Comparison of ENCODE assay signal across 10 cellular contexts in genomic region chr12:11863988-11864387, GRCh38.
DNase-seq lines count a peak whose midpoint lies in the region; ATAC-seq, FAIRE-seq and TF ChIP-seq lines count a peak whose summit lies in the region.
"Had no signal": no experiment of that assay in that cellular context is flagged by ENCODE, and none has a peak within 500 bp of the region (broad histone marks: within the 10 kb centered on the region; RNA-seq: fewer than 3 reads in every experiment).

No MANE protein-coding gene starts in this region.

- no peaks in the 10 kb centered on the region for H3K27me3 ChIP-seq in tibial nerve

- H3K9me3 ChIP-seq in tibial nerve = peaks cover 0 to 10% (median 4%) of the 10 kb centered on the region in 4 donors

- H3K9me3 Mint-ChIP-seq in activated CD4-positive, alpha-beta memory T cell treated with anti-CD3 and anti-CD28 coated beads for 36 hours = peaks cover 23% of the 10 kb centered on the region
- peaks cover 18% of the 10 kb centered on the region for H3K9me3 Mint-ChIP-seq in activated CD4-positive, alpha-beta memory T cell treated with anti-CD3 and anti-CD28 coated beads, Interleukin-2, amount 10 ng/mL, durations not matched to agents 7 days and 5 days
- H3K9me3 Mint-ChIP-seq in nephron = peaks cover 24% of the 10 kb centered on the region

- peaks cover 76% of the 10 kb centered on the region for H3K36me3 Mint-ChIP-seq in activated CD4-positive, alpha-beta memory T cell treated with anti-CD3 and anti-CD28 coated beads for 36 hours
- peaks cover 80% of the 10 kb centered on the region for H3K36me3 Mint-ChIP-seq in activated CD4-positive, alpha-beta memory T cell treated with anti-CD3 and anti-CD28 coated beads, Interleukin-2, amount 10 ng/mL, durations not matched to agents 7 days and 5 days (ENCODE audit: low read depth)
- peaks cover 52% of the 10 kb centered on the region for H3K36me3 Mint-ChIP-seq in nephron (ENCODE audit: low read depth)

- H3K4me3 Mint-ChIP-seq in activated CD4-positive, alpha-beta memory T cell treated with anti-CD3 and anti-CD28 coated beads for 36 hours = no peak overlapping the region
- no peak overlapping the region for H3K4me3 Mint-ChIP-seq in activated CD4-positive, alpha-beta memory T cell treated with anti-CD3 and anti-CD28 coated beads, Interleukin-2, amount 10 ng/mL, durations not matched to agents 7 days and 5 days
- H3K4me3 Mint-ChIP-seq in nephron = no peak overlapping the region

- no peak for TF ChIP-seq POLR2A in tibial nerve (IDR thresholded peaks at IDR 0.05)
- no peak for TF ChIP-seq POLR2A in GM12892 (IDR thresholded peaks at IDR 0.05; ENCODE audit: low read depth, low read length)

- POLR2A ChIA-PET in activated CD4-positive, alpha-beta memory T cell treated with anti-CD3 and anti-CD28 coated beads for 36 hours (lab: Charles Lee) = no interaction called here
- POLR2A ChIA-PET in activated CD4-positive, alpha-beta memory T cell treated with anti-CD3 and anti-CD28 coated beads, Interleukin-2, amount 10 ng/mL, durations not matched to agents 7 days and 5 days (lab: Charles Lee) = no interaction called here

- DNase-seq in activated CD4-positive, alpha-beta memory T cell treated with anti-CD3 and anti-CD28 coated beads for 36 hours = no peak
- no peak for DNase-seq in activated CD4-positive, alpha-beta memory T cell treated with anti-CD3 and anti-CD28 coated beads, Interleukin-2, amount 10 ng/mL, durations not matched to agents 7 days and 5 days
- DNase-seq in tibial nerve (ENCODE audit: low spot score in 2 of 2) (no peak), GM12892 (ENCODE audit: insufficient read length) (no peak)
- no peak for DNase-seq in activated effector memory CD4-positive, alpha-beta T cell treated with Interleukin-2 at 50 U/mL for 16 hours
- DNase-seq: NCI-H526 treated with DMSO at 0.1 percent for 48 hours had no signal

- WGBS in tibial nerve, 2 donors = 44 to 49% methylated on average over 3 of the region's 3 CpGs

- H3K4me1 ChIP-seq in tibial nerve = peaks cover 0 to 36% (median 9%) of the 10 kb centered on the region in 4 donors

- H3K4me1 Mint-ChIP-seq in activated CD4-positive, alpha-beta memory T cell treated with anti-CD3 and anti-CD28 coated beads for 36 hours (ENCODE audit: low read depth) = peaks cover 69% of the 10 kb centered on the region
- H3K4me1 Mint-ChIP-seq in activated CD4-positive, alpha-beta memory T cell treated with anti-CD3 and anti-CD28 coated beads, Interleukin-2, amount 10 ng/mL, durations not matched to agents 7 days and 5 days = peaks cover 26% of the 10 kb centered on the region
- peaks cover 26% of the 10 kb centered on the region for H3K4me1 Mint-ChIP-seq in nephron

- CTCF ChIA-PET in activated CD4-positive, alpha-beta memory T cell treated with anti-CD3 and anti-CD28 coated beads for 36 hours (lab: Charles Lee) = no interaction called here
- CTCF ChIA-PET in activated CD4-positive, alpha-beta memory T cell treated with anti-CD3 and anti-CD28 coated beads, Interleukin-2, amount 10 ng/mL, durations not matched to agents 7 days and 5 days (lab: Charles Lee) = no interaction called here

- intact Hi-C loops in activated CD4-positive, alpha-beta memory T cell treated with anti-CD3 and anti-CD28 coated beads for 36 hours (cut with micrococcal nuclease) = no loop called here

- no peaks in the 10 kb centered on the region for H3K27me3 Mint-ChIP-seq in activated CD4-positive, alpha-beta memory T cell treated with anti-CD3 and anti-CD28 coated beads for 36 hours
- H3K27me3 Mint-ChIP-seq in activated CD4-positive, alpha-beta memory T cell treated with anti-CD3 and anti-CD28 coated beads, Interleukin-2, amount 10 ng/mL, durations not matched to agents 7 days and 5 days = no peaks in the 10 kb centered on the region
- H3K27me3 Mint-ChIP-seq in nephron (ENCODE audit: low read depth) = no peaks in the 10 kb centered on the region

- TF ChIP-seq CTCF in nephron (IDR thresholded peaks at IDR 0.05; ENCODE audit: unreplicated experiment in 3 of 3) = no peak
- no peak for TF ChIP-seq CTCF in tibial nerve (IDR thresholded peaks at IDR 0.05)

- H3K4me3 ChIP-seq in tibial nerve = no peak overlapping the region

- H3K27ac Mint-ChIP-seq in activated CD4-positive, alpha-beta memory T cell treated with anti-CD3 and anti-CD28 coated beads for 36 hours = peak overlapping the region; percentile 39
- H3K27ac Mint-ChIP-seq in activated CD4-positive, alpha-beta memory T cell treated with anti-CD3 and anti-CD28 coated beads, Interleukin-2, amount 10 ng/mL, durations not matched to agents 7 days and 5 days = no peak overlapping the region
- H3K27ac Mint-ChIP-seq in nephron = peak overlapping the region; percentile 52 to 78 (median 64)

- no peak for TF ChIP-seq EP300 in tibial nerve (IDR thresholded peaks at IDR 0.05)

- ATAC-seq in esophagus mucosa (peak; percentile 47), GM19395 (IDR thresholded peaks at IDR 0.05; ENCODE audit: unreplicated experiment) (no peak)

- H3K36me3 ChIP-seq in tibial nerve = peaks cover 0 to 8% (median 0%) of the 10 kb centered on the region in 3 donors

- peak overlapping the region; percentile 6 to 84 (median 73) for H3K27ac ChIP-seq in tibial nerve
- H3K27ac ChIP-seq: KMS-11 had no signal

- no peak for FAIRE-seq in GM12892 (lab: Jason Lieb, UNC)
